Comparison of ENCODE assay signal across 13 cellular contexts in genomic region chr14:74402264-74403251, GRCh38. TPM values are rescaled to one million over a fixed set of nuclear protein-coding genes. Genes with fewer than 3 reads are reported as not detected.
A peak's percentile ranks its signal among the peaks of the same experiment; 100 is the strongest.
DNase-seq lines count a peak whose midpoint lies in the region; ATAC-seq, FAIRE-seq and TF ChIP-seq lines count a peak whose summit lies in the region.
"Had no signal": no experiment of that assay in that cellular context is flagged by ENCODE, and none has a peak within 500 bp of the region (broad histone marks: within the 10 kb centered on the region; RNA-seq: fewer than 3 reads in every experiment).

No MANE protein-coding gene starts in this region.

- FAIRE-seq in GM12892 (lab: Jason Lieb, UNC), result peak; percentile 64
- FAIRE-seq: bronchial epithelial cell had no signal

- no peaks in the 10 kb centered on the region for H3K36me3 Mint-ChIP-seq in CD8-positive, alpha-beta T cell

- H3F3A ChIP-seq in PC-9 (ENCODE audit: insufficient read depth, low read depth), result peaks cover 33% of the 10 kb centered on the region

- no peaks in the 10 kb centered on the region for H3K36me3 ChIP-seq in CD8-positive, alpha-beta T cell (ENCODE audit: insufficient read depth, low read length)
- H3K36me3 ChIP-seq in PC-9 (ENCODE audit: low read depth), result no peaks in the 10 kb centered on the region
- H3K36me3 ChIP-seq in mesendoderm (ENCODE audit: control insufficient read depth, insufficient read depth, low read length), result no peaks in the 10 kb centered on the region
- no peaks in the 10 kb centered on the region for H3K36me3 ChIP-seq in tibial nerve
- H3K36me3 ChIP-seq: prostate gland, thoracic aorta had no signal

- peak overlapping the region; percentile 70 for H3K27ac Mint-ChIP-seq in CD8-positive, alpha-beta T cell

- DNase-seq in CD8-positive, alpha-beta T cell, result no peak
- no peak for DNase-seq in GM12892 (ENCODE audit: insufficient read length)
- no peak for DNase-seq in PC-9
- no peak for DNase-seq in mesendoderm
- DNase-seq in NCI-H2081 (lab: John Stamatoyannopoulos, UW), result no peak
- DNase-seq in tibial nerve (ENCODE audit: low spot score in 2 of 2), result no peak
- DNase-seq: NCI-H345, SW 1271 had no signal

- no peak for ATAC-seq in CD8-positive, alpha-beta T cell
- ATAC-seq in GM21737 (IDR thresholded peaks at IDR 0.05; ENCODE audit: unreplicated experiment) (no peak), GM21528 (IDR thresholded peaks at IDR 0.05; ENCODE audit: low FRiP score, unreplicated experiment) (no peak)

- intact Hi-C loops in CD8-positive, alpha-beta T cell (cut with DNase I, micrococcal nuclease), result no loop called here
- intact Hi-C loops in PC-9 (cut with micrococcal nuclease; ENCODE audit: unreplicated experiment), result no loop called here

- H3K27me3 ChIP-seq in CD8-positive, alpha-beta T cell (ENCODE audit: insufficient read depth, low read length), result no peaks in the 10 kb centered on the region
- no peaks in the 10 kb centered on the region for H3K27me3 ChIP-seq in PC-9 (ENCODE audit: insufficient read depth, low read depth)
- no peaks in the 10 kb centered on the region for H3K27me3 ChIP-seq in mesendoderm (ENCODE audit: insufficient read depth, low read length, poor library complexity)
- H3K27me3 ChIP-seq in tibial nerve, result no peaks in the 10 kb centered on the region

- no peaks in the 10 kb centered on the region for H3K79me1 ChIP-seq in mesendoderm (ENCODE audit: low read length)

- peak overlapping the region; percentile 80; the same call in 1 of the 2 replicates for H2AFZ ChIP-seq in PC-9

- peak overlapping the region; percentile 17 for H3K27ac ChIP-seq in CD8-positive, alpha-beta T cell (ENCODE audit: low read depth, low read length)
- H3K27ac ChIP-seq in PC-9 (peak overlapping the region; percentile 76), mesendoderm (ENCODE audit: low read depth, low read length) (peak overlapping the region; percentile 33), tibial nerve (peak overlapping the region in 1 of 4 donors; percentile 56)
- H3K27ac ChIP-seq: prostate gland, thoracic aorta had no signal

- no peak for TF ChIP-seq EP300 in tibial nerve (IDR thresholded peaks at IDR 0.05)

- no peaks in the 10 kb centered on the region for H3K9me3 Mint-ChIP-seq in CD8-positive, alpha-beta T cell

- BruUV-seq in PC-9 (replicated peaks; lab: Mats Ljungman, UMichigan), result no TSS peak

- peak overlapping the region; percentile 33 for H3K9ac ChIP-seq in mesendoderm (ENCODE audit: low read length)

- peak overlapping the region; percentile 15 for H3K18ac ChIP-seq in mesendoderm (ENCODE audit: low read length)

- H3K9me3 ChIP-seq in CD8-positive, alpha-beta T cell (ENCODE audit: low read length), result no peaks in the 10 kb centered on the region
- no peaks in the 10 kb centered on the region for H3K9me3 ChIP-seq in PC-9 (ENCODE audit: insufficient read depth, low read depth)
- no peaks in the 10 kb centered on the region for H3K9me3 ChIP-seq in tibial nerve
- H3K9me3 ChIP-seq: prostate gland, thoracic aorta had no signal

- H3K4me3 ChIP-seq in CD8-positive, alpha-beta T cell (ENCODE audit: low read depth, low read length), result no peak overlapping the region
- H3K4me3 ChIP-seq in PC-9 (peak overlapping the region; percentile 52; the same call in 1 of the 2 replicates), mesendoderm (ENCODE audit: low read length) (no peak overlapping the region), tibial nerve (no peak overlapping the region)
- H3K4me3 ChIP-seq: prostate gland had no signal

- H3K4me1 ChIP-seq in CD8-positive, alpha-beta T cell (ENCODE audit: insufficient read depth, low read length), result peaks cover 25% of the 10 kb centered on the region
- H3K4me1 ChIP-seq in PC-9 (replicated peaks; ENCODE audit: insufficient read depth) (peaks cover 32% of the 10 kb centered on the region), mesendoderm (ENCODE audit: control insufficient read depth, low read depth, low read length) (peaks cover 24% of the 10 kb centered on the region), tibial nerve (peaks cover 0 to 23% (median 11%) of the 10 kb centered on the region in 4 donors)

- H3K23ac ChIP-seq in mesendoderm (ENCODE audit: low read length), result no peak overlapping the region

- H4K5ac ChIP-seq in mesendoderm (ENCODE audit: low read length), result no peak overlapping the region

- H3K56ac ChIP-seq in mesendoderm (ENCODE audit: low read length), result peak overlapping the region; percentile 69

- no peak overlapping the region for H2BK15ac ChIP-seq in mesendoderm (replicated peaks; ENCODE audit: low read depth)

- WGBS in mesendoderm (ENCODE audit: extremely low coverage, insufficient coverage, low lambda C conversion rate), result no CpG with 5 or more reads among the region's 13 CpGs
- WGBS in tibial nerve, 2 donors, result 54 to 61% methylated on average over 12 to 13 of the region's 13 CpGs

- H3K9me2 ChIP-seq in PC-9 (ENCODE audit: insufficient read depth), result no peaks in the 10 kb centered on the region

- H3K27me3 Mint-ChIP-seq in CD8-positive, alpha-beta T cell (ENCODE audit: low read depth), result no peaks in the 10 kb centered on the region

- POLR2A ChIA-PET in CD8-positive, alpha-beta T cell (lab: Charles Lee), result interaction anchor here (1.3 kb wide), 1 partner anchor 23 kb away, joined by 3 read pairs; the partner anchor contains the start of gene SYNDIG1L
- POLR2A ChIA-PET in PC-9 (lab: Charles Lee; ENCODE audit: unreplicated experiment), result no interaction called here

- TF ChIP-seq CTCF in CD8-positive, alpha-beta T cell (IDR thresholded peaks at IDR 0.05), result no peak
- TF ChIP-seq CTCF in PC-9 (conservative IDR thresholded peaks at IDR 0.05) (no peak), tibial nerve (IDR thresholded peaks at IDR 0.05) (no peak)

- H2BK120ac ChIP-seq in mesendoderm (ENCODE audit: low read depth, low read length), result peak overlapping the region; percentile 10

- CTCF ChIA-PET in CD8-positive, alpha-beta T cell (lab: Charles Lee), result no interaction called here
- CTCF ChIA-PET in PC-9 (lab: Charles Lee), result interaction anchor here (0.8 kb wide), 1 partner anchor 76 kb away, joined by 3 read pairs; no protein-coding TSS in a partner anchor

- no peak overlapping the region for H4K8ac ChIP-seq in mesendoderm (ENCODE audit: low read depth, low read length)

- no peak for TF ChIP-seq POLR2A in GM12892 (IDR thresholded peaks at IDR 0.05; ENCODE audit: low read depth, low read length)
- TF ChIP-seq POLR2A in tibial nerve (IDR thresholded peaks at IDR 0.05), result no peak

- peak overlapping the region; percentile 76 for H3K4me3 Mint-ChIP-seq in CD8-positive, alpha-beta T cell

- H3K4me1 Mint-ChIP-seq in CD8-positive, alpha-beta T cell (ENCODE audit: low read depth), result peaks cover 22% of the 10 kb centered on the region

- peak overlapping the region; percentile 55 for H2BK5ac ChIP-seq in mesendoderm (ENCODE audit: low read length)

- no peaks in the 10 kb centered on the region for H4K20me1 ChIP-seq in PC-9 (ENCODE audit: insufficient read depth)

- H2AK5ac ChIP-seq in mesendoderm (ENCODE audit: low read length), result peak overlapping the region; percentile 35

- H3K4ac ChIP-seq in mesendoderm (ENCODE audit: low read depth, low read length), result peak overlapping the region; percentile 57

- H3K79me2 ChIP-seq in PC-9 (ENCODE audit: low read depth) (no peaks in the 10 kb centered on the region), mesendoderm (ENCODE audit: control insufficient read depth, insufficient read depth, low read length) (no peaks in the 10 kb centered on the region)

- H3K4me2 ChIP-seq in PC-9 (peak overlapping the region; percentile 90), mesendoderm (ENCODE audit: low read length) (no peak overlapping the region)

RNA-seq across cellular contexts. Expression of gene SYNDIG1L, which starts 23.5 kb away (rescaled TPM):
- not detected for total RNA-seq in CD8-positive, alpha-beta T cell
- polyA plus RNA-seq in GM12892 (2012; ENCODE audit: missing spikeins), result not detected
- total RNA-seq in PC-9 (2021) (0.38 and 0.52 TPM in 2 replicates), tibial nerve (not detected)
- polyA plus RNA-seq in mesendoderm (2013, experiment 1 of 2), result 0.37 TPM
- 0.34 TPM for polyA plus RNA-seq in mesendoderm (2013, experiment 2 of 2)

RNA-seq across cellular contexts. Expression of gene VRTN, which starts 54.3 kb away (rescaled TPM):
- not detected for total RNA-seq in CD8-positive, alpha-beta T cell
- not detected for polyA plus RNA-seq in GM12892 (2012; ENCODE audit: missing spikeins)
- total RNA-seq in PC-9 (2021) (not detected in 2 replicates), tibial nerve (not detected)
- polyA plus RNA-seq in mesendoderm (2013, experiment 1 of 2), result 135 TPM
- polyA plus RNA-seq in mesendoderm (2013, experiment 2 of 2), result 136 TPM
- total RNA-seq: bronchial epithelial cell, thoracic aorta had no signal
